Comparison of ENCODE assay signal across 33 cellular contexts in genomic region chr5:126881821-126882220, GRCh38.
"Had no signal": no experiment of that assay in that cellular context is flagged by ENCODE, and none has a peak within 500 bp of the region (broad histone marks: within the 10 kb centered on the region; RNA-seq: fewer than 3 reads in every experiment).

No MANE protein-coding gene starts in this region.

- H3K9me3 ChIP-seq: adrenal gland, ascending aorta, body of pancreas, breast epithelium, colonic mucosa had no signal

- DNase-seq: activated effector memory CD4-positive, alpha-beta T cell treated with anti-CD3 and anti-CD28 coated beads, Interleukin-2, amount 50 U/mL, for 16 hours; activated effector memory CD4-positive, alpha-beta T cell treated with Interleukin-2 at 50 U/mL for 16 hours; activated gamma-delta T cell; activated gamma-delta T cell treated with Interleukin-2 at 50 U/mL for 16 hours; activated naive CD4-positive, alpha-beta T cell; activated naive CD4-positive, alpha-beta T cell treated with anti-CD3 and anti-CD28 coated beads for 36 hours; activated naive CD4-positive, alpha-beta T cell treated with anti-CD3 and anti-CD28 coated beads, Interleukin-2, amount 10 ng/mL, durations not matched to agents 7 days and 5 days; activated naive CD4-positive, alpha-beta T cell treated with anti-CD3 and anti-CD28 coated beads, Interleukin-2, amount 50 U/mL, for 16 hours; activated naive CD4-positive, alpha-beta T cell treated with Interleukin-2 at 50 U/mL for 16 hours; activated naive CD8-positive, alpha-beta T cell treated with anti-CD3 and anti-CD28 coated beads for 36 hours; activated naive CD8-positive, alpha-beta T cell treated with anti-CD3 and anti-CD28 coated beads, Interleukin-2, amount 10 ng/mL, durations not matched to agents 7 days and 5 days; activated naive CD8-positive, alpha-beta T cell treated with anti-CD3 and anti-CD28 coated beads, Interleukin-2, amount 50 U/mL, for 24 hours; activated T-cell treated with anti-CD3 and anti-CD28 coated beads, Interleukin-2, amount 50 U/mL, for 48 hours; activated T-cell treated with anti-CD3 and anti-CD28 coated beads, Interleukin-2, amount 50 U/mL, for 72 hours; adrenal gland; amniotic stem cell; amygdala; anterior cingulate cortex; aorta; body of pancreas; brain microvascular endothelial cell; caudate nucleus; central memory CD4-positive, alpha-beta T cell; cerebellar nuclear complex; colonic mucosa had no signal

- H3K27me3 ChIP-seq: adrenal gland, ascending aorta, body of pancreas, brain microvascular endothelial cell, breast epithelium, cardiac muscle cell, colonic mucosa had no signal

- H3K36me3 ChIP-seq: adrenal gland, ascending aorta, brain microvascular endothelial cell, breast epithelium, cardiac muscle cell, colonic mucosa had no signal

- H3K4me3 ChIP-seq: adrenal gland, ascending aorta, body of pancreas, breast epithelium, cardiac muscle cell, colonic mucosa had no signal

- H3K4me1 ChIP-seq: adrenal gland, ascending aorta, body of pancreas, breast epithelium, colonic mucosa had no signal

- FAIRE-seq: astrocyte, bronchial epithelial cell, colon had no signal

- H3K27ac ChIP-seq: adrenal gland, ascending aorta, body of pancreas, brain microvascular endothelial cell, breast epithelium, cardiac muscle cell, colonic mucosa had no signal

- ATAC-seq: activated naive CD4-positive, alpha-beta T cell treated with anti-CD3 and anti-CD28 coated beads, Interleukin-2, amount 50 U/mL, for 72 hours; activated naive CD8-positive, alpha-beta T cell treated with anti-CD3 and anti-CD28 coated beads, Interleukin-2, amount 50 U/mL, for 24 hours; activated T-cell treated with anti-CD3 and anti-CD28 coated beads, Interleukin-2, amount 50 U/mL, for 72 hours; activated T-helper 17 cell treated with anti-CD3 and anti-CD28 coated beads, Interleukin-2, amount 50 U/mL, for 72 hours; body of pancreas had no signal
